In the genomic region with DNA sequence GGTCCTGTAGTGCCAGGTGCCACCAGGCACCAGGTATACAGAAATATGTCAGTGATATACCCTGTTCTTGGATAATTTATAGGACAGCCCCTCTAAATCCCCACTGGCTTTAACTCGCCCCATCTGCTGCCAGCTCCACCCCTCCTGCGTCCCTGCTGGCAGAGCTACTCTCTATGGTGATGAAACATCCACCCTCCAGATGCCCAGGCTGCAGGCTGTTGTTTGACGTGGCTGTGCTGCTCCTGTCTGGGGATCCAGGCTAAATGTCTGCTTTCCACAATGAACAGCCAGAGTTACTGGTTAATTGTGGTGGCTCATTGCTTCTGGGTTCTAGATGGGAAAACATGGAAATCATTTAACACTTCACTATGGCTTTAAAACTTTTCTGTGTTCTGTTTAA, we compare ENCODE assay signal across 20 cellular contexts. TPM values are rescaled to one million over a fixed set of nuclear protein-coding genes. Genes with fewer than 3 reads are reported as not detected.
DNase-seq lines count a peak whose midpoint lies in the region; TF ChIP-seq lines count a peak whose summit lies in the region.
"Had no signal": no experiment of that assay in that cellular context is flagged by ENCODE, and none has a peak within 500 bp of the region (broad histone marks: within the 10 kb centered on the region; RNA-seq: fewer than 3 reads in every experiment).

No MANE protein-coding gene starts in this region.

- H3K27ac Mint-ChIP-seq in H9: no peak overlapping the region
- H3K27ac Mint-ChIP-seq: activated T-cell treated with anti-CD3 and anti-CD28 coated beads, Interleukin-2, amount 50 U/mL, for 24 hours; CD14-positive monocyte; naive B cell; stimulated activated memory B cell treated with anti-CD40 and anti-IgM and Interleukin-4, amounts not matched to agents 10 μg/mL and 1 μg/mL and 100 μg/mL, for 72 hours; T-helper 1 cell treated with Interleukin-12 subunit alpha and Interleukin-12 subunit beta and Interleukin-4 antibody, amounts not matched to agents 30 μg/mL and 1 μg/mL, for 36 hours had no signal

- no peak overlapping the region for H2AK5ac ChIP-seq in H9 (ENCODE audit: insufficient read length, low read length)

- H3K79me2 ChIP-seq in H9 (ENCODE audit: insufficient read depth, low read length): peaks cover 4% of the 10 kb centered on the region; the same call in 1 of the 2 replicates

- no peak for TF ChIP-seq CTCF in BE2C (IDR thresholded peaks at IDR 0.05; ENCODE audit: low read depth, low read length)
- no peak for TF ChIP-seq CTCF in H9 (conservative IDR thresholded peaks at IDR 0.05)
- no peak for TF ChIP-seq CTCF in transverse colon (IDR thresholded peaks at IDR 0.05)

- H3K27ac ChIP-seq in H9 (ENCODE audit: insufficient read length, low read depth, low read length) (no peak overlapping the region), mesodermal cell (ENCODE audit: low read depth, low read length, severe bottlenecking) (peak overlapping the region; percentile 87), transverse colon (no peak overlapping the region)
- H3K27ac ChIP-seq: SJSA1, suprapubic skin had no signal

- H3K36me3 Mint-ChIP-seq in H9 (ENCODE audit: insufficient read depth in 1 of 3, low read depth in 3 of 3): no peaks in the 10 kb centered on the region; a peak in 1 of 7 replicates
- H3K36me3 Mint-ChIP-seq: CD14-positive monocyte; naive B cell; stimulated activated memory B cell treated with anti-CD40 and anti-IgM and Interleukin-4, amounts not matched to agents 10 μg/mL and 1 μg/mL and 100 μg/mL, for 72 hours had no signal

- H4K20me1 ChIP-seq in H9 (ENCODE audit: control insufficient read depth, insufficient read depth, insufficient read length): no peaks in the 10 kb centered on the region

- H3K9me3 ChIP-seq in BE2C (no peaks in the 10 kb centered on the region), H9 (ENCODE audit: control insufficient read depth, low read depth, low read length) (peaks cover 39% of the 10 kb centered on the region), adipocyte (ENCODE audit: control insufficient read depth, low read length) (peaks cover 3% of the 10 kb centered on the region), mesodermal cell (ENCODE audit: control insufficient read depth, low read length) (no peaks in the 10 kb centered on the region), transverse colon (no peaks in the 10 kb centered on the region)
- H3K9me3 ChIP-seq: SJSA1, suprapubic skin had no signal

- no peak overlapping the region for H2BK20ac ChIP-seq in H9 (ENCODE audit: low read depth, low read length, poor library complexity, severe bottlenecking)

- H3K23ac ChIP-seq in H9 (ENCODE audit: insufficient read length, low read depth, low read length): no peak overlapping the region

- H2BK120ac ChIP-seq in H9 (ENCODE audit: low read depth, low read length, poor library complexity, severe bottlenecking): no peak overlapping the region

- peaks cover 22 to 30% of the 10 kb centered on the region in 2 experiments for H3K4me1 Mint-ChIP-seq in H9
- H3K4me1 Mint-ChIP-seq: naive B cell; stimulated activated memory B cell treated with anti-CD40 and anti-IgM and Interleukin-4, amounts not matched to agents 10 μg/mL and 1 μg/mL and 100 μg/mL, for 72 hours had no signal

- no peak for TF ChIP-seq POLR2A in transverse colon (IDR thresholded peaks at IDR 0.05)

- no peak for TF ChIP-seq EP300 in transverse colon (IDR thresholded peaks at IDR 0.05; ENCODE audit: low read depth)

- H3K9me3 Mint-ChIP-seq in H9: peaks cover 54 to 65% of the 10 kb centered on the region in 2 experiments
- H3K9me3 Mint-ChIP-seq: activated T-cell treated with anti-CD3 and anti-CD28 coated beads, Interleukin-2, amount 50 U/mL, for 24 hours; stimulated activated memory B cell treated with anti-CD40 and anti-IgM and Interleukin-4, amounts not matched to agents 10 μg/mL and 1 μg/mL and 100 μg/mL, for 72 hours; T-helper 1 cell treated with Interleukin-12 subunit alpha and Interleukin-12 subunit beta and Interleukin-4 antibody, amounts not matched to agents 30 μg/mL and 1 μg/mL, for 36 hours had no signal

- H3K27me3 Mint-ChIP-seq in H9 (ENCODE audit: low read depth): no peaks in the 10 kb centered on the region; the same call in 1 of the 2 replicates
- H3K27me3 Mint-ChIP-seq: stimulated activated memory B cell treated with anti-CD40 and anti-IgM and Interleukin-4, amounts not matched to agents 10 μg/mL and 1 μg/mL and 100 μg/mL, for 72 hours had no signal

- H4K91ac ChIP-seq in H9 (ENCODE audit: insufficient read length, low read depth, low read length): no peak overlapping the region

- no peak overlapping the region for H2BK5ac ChIP-seq in H9 (ENCODE audit: insufficient read length, low read length)

- no peak overlapping the region for H3K4me2 ChIP-seq in H9 (ENCODE audit: insufficient read depth, insufficient read length, low read length)

- H3T11ph ChIP-seq in H9 (ENCODE audit: low read length): no peak overlapping the region

- DNase-seq in BE2C (peak; percentile 21), H9 (no peak), adipocyte (ENCODE audit: low read depth) (peak; percentile 33), transverse colon (no peak), cerebellar nuclear complex (lab: John Stamatoyannopoulos, UW) (no peak), iPS-NIHi11 (ENCODE audit: low spot score) (no peak)
- DNase-seq: activated CD4-positive, alpha-beta T cell treated with anti-CD3 and anti-CD28 coated beads for 4 hours; activated naive CD4-positive, alpha-beta T cell treated with anti-CD3 and anti-CD28 coated beads, Interleukin-2, amount 50 U/mL, for 16 hours; activated T-cell treated with anti-CD3 and anti-CD28 coated beads, Interleukin-2, amount 50 U/mL, for 24 hours; MM.1S; naive B cell; NCI-H1436; NCI-H526; stimulated activated CD4-positive, alpha-beta T cell treated with anti-CD3 and anti-CD28 coated beads, Interleukin-4, amount 100 ng/mL, for 1 hour had no signal

- H3K14ac ChIP-seq in H9 (ENCODE audit: insufficient read depth, low read length): peak overlapping the region; percentile 57; the same call in 1 of the 2 replicates

- no peaks in the 10 kb centered on the region for H3K36me3 ChIP-seq in BE2C
- H3K36me3 ChIP-seq in adipocyte (ENCODE audit: control insufficient read depth, insufficient read depth, low read length, severe bottlenecking): no peaks in the 10 kb centered on the region
- H3K36me3 ChIP-seq in mesodermal cell (ENCODE audit: control insufficient read depth, insufficient read depth, low read length): peaks cover 6% of the 10 kb centered on the region
- no peaks in the 10 kb centered on the region for H3K36me3 ChIP-seq in transverse colon
- H3K36me3 ChIP-seq: SJSA1, suprapubic skin had no signal

- H3K4me3 Mint-ChIP-seq in H9: no peak overlapping the region; a peak in 1 of 5 replicates
- H3K4me3 Mint-ChIP-seq: activated T-cell treated with anti-CD3 and anti-CD28 coated beads, Interleukin-2, amount 50 U/mL, for 24 hours; CD14-positive monocyte; naive B cell; stimulated activated memory B cell treated with anti-CD40 and anti-IgM and Interleukin-4, amounts not matched to agents 10 μg/mL and 1 μg/mL and 100 μg/mL, for 72 hours; T-helper 1 cell treated with Interleukin-12 subunit alpha and Interleukin-12 subunit beta and Interleukin-4 antibody, amounts not matched to agents 30 μg/mL and 1 μg/mL, for 36 hours had no signal

- no peak overlapping the region for H4K5ac ChIP-seq in H9 (ENCODE audit: insufficient read length, low read depth, low read length)

- WGBS in H9 (ENCODE audit: extremely low coverage, insufficient read length, low lambda C conversion rate): no CpG with 5 or more reads among the region's 3 CpGs
- WGBS in mesodermal cell (ENCODE audit: insufficient coverage in 2 of 2), 2 experiments: no CpG with 5 or more reads among the region's 3 CpGs
- 65% methylated on average over 3 of the region's 3 CpGs; no CpG with 5 or more reads in 1 of the 2 donors for WGBS in transverse colon (ENCODE audit: low coverage in 1 of 2), 2 donors

- no peak overlapping the region for H3K4ac ChIP-seq in H9 (ENCODE audit: low read depth, low read length)

- H3K27me3 ChIP-seq in BE2C (no peaks in the 10 kb centered on the region), H9 (ENCODE audit: insufficient read depth, low read length) (no peaks in the 10 kb centered on the region), adipocyte (replicated peaks; ENCODE audit: control insufficient read depth, insufficient read depth, low read length) (peaks cover 13% of the 10 kb centered on the region), transverse colon (no peaks in the 10 kb centered on the region)
- H3K27me3 ChIP-seq: SJSA1, suprapubic skin had no signal

- H2AFZ ChIP-seq in H9 (ENCODE audit: low read length): no peak overlapping the region

- no peak overlapping the region for H4K8ac ChIP-seq in H9 (replicated peaks; ENCODE audit: insufficient read length, low read depth, low read length)

- H3K4me3 ChIP-seq in BE2C (ENCODE audit: low read depth, low read length) (no peak overlapping the region), adipocyte (ENCODE audit: low read length) (no peak overlapping the region), mesodermal cell (ENCODE audit: extremely low read depth, insufficient read depth, low read length, poor library complexity, severe bottlenecking) (no peak overlapping the region), transverse colon (no peak overlapping the region)
- H3K4me3 ChIP-seq: SJSA1, suprapubic skin had no signal

- intact Hi-C loops in transverse colon (cut with DNase I; ENCODE audit: low total_unique reads): no loop called here

- H3K56ac ChIP-seq in H9 (ENCODE audit: insufficient read length, low read depth, low read length): no peak overlapping the region

- H3K9ac ChIP-seq in H9 (ENCODE audit: extremely low read depth, insufficient read length, low read length): no peak overlapping the region
- peak overlapping the region; percentile 13 for H3K9ac ChIP-seq in adipocyte (ENCODE audit: low read length)

- no peak overlapping the region for H2BK12ac ChIP-seq in H9 (ENCODE audit: insufficient read length, low read depth, low read length)

- H3K4me1 ChIP-seq in BE2C (no peaks in the 10 kb centered on the region), H9 (ENCODE audit: insufficient read depth, low read length) (peaks cover 7% of the 10 kb centered on the region; the same call in 1 of the 2 replicates), adipocyte (ENCODE audit: control insufficient read depth, insufficient read depth, low read length) (peaks cover 31% of the 10 kb centered on the region), mesodermal cell (ENCODE audit: control insufficient read depth, insufficient read depth, low read length, poor library complexity, severe bottlenecking) (peaks cover 53% of the 10 kb centered on the region), transverse colon (no peaks in the 10 kb centered on the region)
- H3K4me1 ChIP-seq: SJSA1, suprapubic skin had no signal

- no peak overlapping the region for H2BK15ac ChIP-seq in H9 (ENCODE audit: low read depth, low read length)

- in situ Hi-C loops in transverse colon (cut with MboI; ENCODE audit: low pct_ligation_motif_present in 1 of 4, low pct_unique_long_range_greater_than_20kb in 1 of 4, low sequenced_read_pairs in 3 of 4): no loop called here

- H3K23me2 ChIP-seq in H9 (ENCODE audit: insufficient read length, low read depth, low read length, poor library complexity, severe bottlenecking): no peaks in the 10 kb centered on the region

- no peak overlapping the region for H3K18ac ChIP-seq in H9 (ENCODE audit: insufficient read length, low read depth, low read length)

- H3K79me1 ChIP-seq in H9 (ENCODE audit: insufficient read depth, low read depth, low read length, poor library complexity, severe bottlenecking): no peaks in the 10 kb centered on the region

RNA-seq across cellular contexts. Expression of gene NHSL2, which starts 12.9 kb away (rescaled TPM):
- polyA plus RNA-seq in BE2C (2012; ENCODE audit: insufficient read depth, insufficient read length, low read depth): 23.8 TPM
- total RNA-seq in H9 (2021): 5.7 and 6.4 TPM in 2 replicates
- polyA plus RNA-seq in mesodermal cell (2013, experiment 1 of 2): 13.7 TPM
- 10.5 TPM for polyA plus RNA-seq in mesodermal cell (2013, experiment 2 of 2)
- total RNA-seq in transverse colon: 1 to 10 TPM; 1.6 to 6.0 (median 3.6) TPM

Comparison
In these comparisons a context has a peak if more than half of its experiments do, and no peak if none do; other contexts are left out.
1. DNase-seq: peak in BE2C (single experiment) and adipocyte (single experiment); none in H9 (single experiment), transverse colon (single experiment), cerebellar nuclear complex (0 of 2) and iPS-NIHi11 (single experiment).